21 cellular contexts compared by ENCODE assay signal in the genomic region with DNA sequence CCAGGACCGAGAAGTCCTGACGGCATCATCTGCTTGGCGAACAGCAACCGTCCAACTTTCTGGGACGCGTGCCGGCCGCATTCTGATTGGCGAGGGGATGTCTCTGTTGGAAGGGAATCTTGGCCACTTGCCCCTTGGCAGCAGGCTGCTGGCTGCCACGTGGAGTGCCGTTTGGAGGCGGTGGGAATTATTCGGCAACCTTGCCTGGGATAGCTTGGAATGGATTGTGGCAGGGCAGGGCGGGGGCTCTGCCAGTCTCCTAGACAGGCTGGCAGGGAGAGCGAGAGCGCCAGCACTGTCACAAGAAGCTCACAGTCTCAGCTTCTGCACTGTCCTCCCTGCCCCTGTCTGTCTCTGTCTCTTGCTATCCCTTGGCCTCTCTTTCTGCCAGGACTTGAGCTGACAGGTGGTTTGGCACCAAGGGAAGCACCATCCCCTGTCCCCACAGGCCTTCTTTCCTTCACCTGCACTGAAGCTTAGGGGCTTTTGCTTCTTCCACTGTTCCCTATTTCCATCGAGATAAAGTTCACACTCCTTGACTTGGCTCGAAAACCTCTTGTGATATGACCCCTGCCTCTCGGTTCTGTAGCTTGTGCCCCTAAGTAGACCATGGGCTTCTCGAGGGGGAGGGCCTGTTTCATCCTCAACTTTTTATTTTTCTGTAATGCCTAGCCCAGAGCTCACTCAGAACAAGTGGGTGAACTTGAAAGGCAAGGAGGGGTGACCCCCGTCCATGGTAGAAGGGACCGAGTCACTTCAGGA.
DNase-seq lines count a peak whose midpoint lies in the region; ATAC-seq and TF ChIP-seq lines count a peak whose summit lies in the region.
"Had no signal": no experiment of that assay in that cellular context is flagged by ENCODE, and none has a peak within 500 bp of the region (broad histone marks: within the 10 kb centered on the region; RNA-seq: fewer than 3 reads in every experiment).

No MANE protein-coding gene starts in this region.

- 78 to 88% (median 82%) methylated on average over 17 to 22 of the region's 22 CpGs for WGBS in spleen, 5 donors

- no peak for TF ChIP-seq POLR2A in spleen (IDR thresholded peaks at IDR 0.05)

- H2AFZ ChIP-seq in neural progenitor cell (replicated peaks) = no peak overlapping the region

- no peak overlapping the region for H3K4me2 ChIP-seq in neural progenitor cell
- H3K4me2 ChIP-seq: BLaER1 treated with 17β-estradiol and CSF1 and Interleukin-3, amounts not matched to agents 10 nM and 100 nM had no signal

- POLR2A ChIA-PET in activated CD4-positive, alpha-beta T cell treated with anti-CD3 and anti-CD28 coated beads, Interleukin-2, amount 10 ng/mL, durations not matched to agents 7 days and 5 days (lab: Charles Lee) = interaction anchor here (0.6 kb wide), 1 partner anchor 8 kb away, joined by 15 read pairs; no protein-coding TSS in a partner anchor

- H4K20me1 ChIP-seq in neural progenitor cell (ENCODE audit: low read depth) = no peaks in the 10 kb centered on the region
- H4K20me1 ChIP-seq: BLaER1 treated with 17β-estradiol and CSF1 and Interleukin-3, amounts not matched to agents 10 nM and 100 nM had no signal

- H3K36me3 ChIP-seq in neural progenitor cell = no peaks in the 10 kb centered on the region
- no peaks in the 10 kb centered on the region for H3K36me3 ChIP-seq in lower lobe of right lung
- no peaks in the 10 kb centered on the region for H3K36me3 ChIP-seq in spleen
- H3K36me3 ChIP-seq: BLaER1 treated with 17β-estradiol and CSF1 and Interleukin-3, amounts not matched to agents 10 nM and 100 nM; vagina; WERI-Rb-1 had no signal

- ATAC-seq in lower lobe of right lung (no peak), HG02678 (IDR thresholded peaks at IDR 0.05; ENCODE audit: unreplicated experiment) (no peak)
- ATAC-seq: esophagus mucosa, PC-3 had no signal

- no peak overlapping the region for H3K27ac Mint-ChIP-seq in neural progenitor cell
- H3K27ac Mint-ChIP-seq in activated CD4-positive, alpha-beta T cell treated with anti-CD3 and anti-CD28 coated beads, Interleukin-2, amount 10 ng/mL, durations not matched to agents 7 days and 5 days = no peak overlapping the region
- H3K27ac Mint-ChIP-seq: HFFc6 had no signal

- peaks cover 4% of the 10 kb centered on the region for H3K27me3 Mint-ChIP-seq in neural progenitor cell (ENCODE audit: insufficient read depth, low read depth)
- peaks cover 1% of the 10 kb centered on the region for H3K27me3 Mint-ChIP-seq in activated CD4-positive, alpha-beta T cell treated with anti-CD3 and anti-CD28 coated beads, Interleukin-2, amount 10 ng/mL, durations not matched to agents 7 days and 5 days

- intact Hi-C loops in head of caudate nucleus (cut with DNase I) = no loop called here
- intact Hi-C loops in lower lobe of right lung (cut with DNase I) = no loop called here
- intact Hi-C loops in spleen (cut with DNase I; ENCODE audit: low total_unique reads) = no loop called here

- CTCF ChIA-PET in activated CD4-positive, alpha-beta T cell treated with anti-CD3 and anti-CD28 coated beads, Interleukin-2, amount 10 ng/mL, durations not matched to agents 7 days and 5 days (lab: Charles Lee) = interaction anchor here (1.5 kb wide), 1 partner anchor 58 kb away, joined by 4 read pairs; no protein-coding TSS in a partner anchor

- DNase-seq in Ammon's horn (ENCODE audit: low spot score) (peak; percentile 38), NCI-H1694 (lab: John Stamatoyannopoulos, UW) (peak; percentile 44), head of caudate nucleus (peak in 28 of 42 donors; percentile 6 to 55 (median 36)), neural progenitor cell (ENCODE audit: low spot score) (no peak), lower lobe of right lung (no peak), spleen (no peak)
- no peak for DNase-seq in activated CD4-positive, alpha-beta T cell treated with anti-CD3 and anti-CD28 coated beads, Interleukin-2, amount 10 ng/mL, durations not matched to agents 7 days and 5 days
- DNase-seq: activated CD4-positive, alpha-beta T cell treated with anti-CD3 and anti-CD28 coated beads, Interleukin-2, amount 50 U/mL, for 4 hours; central memory CD4-positive, alpha-beta T cell; effector CD8-positive, alpha-beta T cell; HFFc6; NCI-H1417 treated with DMSO at 0.1 percent for 48 hours; NCI-H2171 treated with DMSO at 0.1 percent for 48 hours; NCI-H82; PC-3; T-helper 2 cell; WERI-Rb-1 had no signal

- H3F3A ChIP-seq in neural progenitor cell (ENCODE audit: low read depth) = no peaks in the 10 kb centered on the region

- H3K4me1 Mint-ChIP-seq in neural progenitor cell = peaks cover 5% of the 10 kb centered on the region
- peaks cover 8% of the 10 kb centered on the region for H3K4me1 Mint-ChIP-seq in activated CD4-positive, alpha-beta T cell treated with anti-CD3 and anti-CD28 coated beads, Interleukin-2, amount 10 ng/mL, durations not matched to agents 7 days and 5 days

- TF ChIP-seq CTCF in neural progenitor cell (IDR thresholded peaks at IDR 0.05) (no peak), lower lobe of right lung (IDR thresholded peaks at IDR 0.05) (no peak), spleen (IDR thresholded peaks at IDR 0.05 in 8 of 11, conservative IDR thresholded peaks at IDR 0.05 in 3 of 11) (no peak)

- H3K27me3 ChIP-seq in neural progenitor cell = no peaks in the 10 kb centered on the region
- H3K27me3 ChIP-seq in lower lobe of right lung (ENCODE audit: low read depth) = peaks cover 17% of the 10 kb centered on the region
- H3K27me3 ChIP-seq in spleen (replicated peaks in 1 of 7) = peaks cover 0 to 38% (median 0%) of the 10 kb centered on the region in 7 donors
- H3K27me3 ChIP-seq: BLaER1 treated with 17β-estradiol and CSF1 and Interleukin-3, amounts not matched to agents 10 nM and 100 nM; vagina had no signal

- no peak overlapping the region for H3K4me3 ChIP-seq in neural progenitor cell
- no peak overlapping the region for H3K4me3 ChIP-seq in lower lobe of right lung
- no peak overlapping the region for H3K4me3 ChIP-seq in spleen
- H3K4me3 ChIP-seq: BLaER1 treated with 17β-estradiol and CSF1 and Interleukin-3, amounts not matched to agents 10 nM and 100 nM; vagina had no signal

- H3K27ac ChIP-seq in neural progenitor cell = no peak overlapping the region
- no peak overlapping the region for H3K27ac ChIP-seq in lower lobe of right lung
- H3K27ac ChIP-seq in spleen = no peak overlapping the region
- H3K27ac ChIP-seq: BLaER1 treated with 17β-estradiol and CSF1 and Interleukin-3, amounts not matched to agents 10 nM and 100 nM; vagina; WERI-Rb-1 had no signal

- H3K9me3 ChIP-seq in neural progenitor cell (ENCODE audit: low read depth) = no peaks in the 10 kb centered on the region
- no peaks in the 10 kb centered on the region for H3K9me3 ChIP-seq in lower lobe of right lung
- peaks cover 0 to 5% (median 0%) of the 10 kb centered on the region in 8 donors for H3K9me3 ChIP-seq in spleen
- H3K9me3 ChIP-seq: BLaER1 treated with 17β-estradiol and CSF1 and Interleukin-3, amounts not matched to agents 10 nM and 100 nM; vagina had no signal

- H3K9me3 Mint-ChIP-seq in neural progenitor cell = no peaks in the 10 kb centered on the region
- no peaks in the 10 kb centered on the region for H3K9me3 Mint-ChIP-seq in activated CD4-positive, alpha-beta T cell treated with anti-CD3 and anti-CD28 coated beads, Interleukin-2, amount 10 ng/mL, durations not matched to agents 7 days and 5 days
- H3K9me3 Mint-ChIP-seq: HFFc6 had no signal

- H3K79me2 ChIP-seq in neural progenitor cell (ENCODE audit: low read depth) = no peaks in the 10 kb centered on the region

- peak overlapping the region; percentile 23 for H3K4me3 Mint-ChIP-seq in neural progenitor cell
- no peak overlapping the region for H3K4me3 Mint-ChIP-seq in activated CD4-positive, alpha-beta T cell treated with anti-CD3 and anti-CD28 coated beads, Interleukin-2, amount 10 ng/mL, durations not matched to agents 7 days and 5 days
- H3K4me3 Mint-ChIP-seq: HFFc6 had no signal

- H3K36me3 Mint-ChIP-seq in neural progenitor cell = no peaks in the 10 kb centered on the region
- H3K36me3 Mint-ChIP-seq in activated CD4-positive, alpha-beta T cell treated with anti-CD3 and anti-CD28 coated beads, Interleukin-2, amount 10 ng/mL, durations not matched to agents 7 days and 5 days (ENCODE audit: low read depth) = no peaks in the 10 kb centered on the region

- H3K4me1 ChIP-seq in neural progenitor cell (no peaks in the 10 kb centered on the region), lower lobe of right lung (no peaks in the 10 kb centered on the region), spleen (peaks cover 0 to 20% (median 11%) of the 10 kb centered on the region in 6 donors)
- H3K4me1 ChIP-seq: vagina had no signal

- H3K9ac ChIP-seq in neural progenitor cell = no peak overlapping the region
- H3K9ac ChIP-seq: BLaER1 treated with 17β-estradiol and CSF1 and Interleukin-3, amounts not matched to agents 10 nM and 100 nM had no signal

Comparison
In these comparisons a context has a peak if more than half of its experiments do, and no peak if none do; other contexts are left out.
1. DNase-seq: peak in Ammon's horn (single experiment), NCI-H1694 (single experiment) and head of caudate nucleus (28 of 42); none in neural progenitor cell (single experiment), lower lobe of right lung (single experiment), spleen (single experiment) and activated CD4-positive, alpha-beta T cell treated with anti-CD3 and anti-CD28 coated beads, Interleukin-2, amount 10 ng/mL, durations not matched to agents 7 days and 5 days (single experiment).